ENCODE assay signal across 13 cellular contexts in the genomic region with DNA sequence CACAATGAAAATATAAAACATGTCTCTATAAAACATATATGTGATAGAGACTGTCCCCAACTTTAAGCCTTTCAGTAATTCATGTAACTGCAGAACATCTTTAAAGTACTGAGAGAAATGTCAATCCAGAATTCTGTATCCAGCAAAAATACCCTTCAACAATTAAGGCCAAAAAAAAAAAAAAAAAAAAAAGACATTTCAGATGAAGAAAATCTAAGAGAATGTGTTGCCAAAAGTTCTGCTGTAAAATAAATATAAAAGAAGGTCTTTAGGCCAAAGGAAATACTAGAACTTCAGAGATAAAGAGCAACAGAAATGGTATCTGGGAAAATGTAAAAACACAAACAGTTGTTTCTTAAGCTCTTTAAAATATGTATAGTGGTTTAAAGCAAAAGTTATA. TPM values are rescaled to one million over a fixed set of nuclear protein-coding genes. Genes with fewer than 3 reads are reported as not detected.
DNase-seq lines count a peak whose midpoint lies in the region; ATAC-seq and TF ChIP-seq lines count a peak whose summit lies in the region.
"Had no signal": no experiment of that assay in that cellular context is flagged by ENCODE, and none has a peak within 500 bp of the region (broad histone marks: within the 10 kb centered on the region; RNA-seq: fewer than 3 reads in every experiment).

No MANE protein-coding gene starts in this region.

- H3K36me3 Mint-ChIP-seq in CD4-positive, alpha-beta T cell (ENCODE audit: low read depth): peaks cover 5% of the 10 kb centered on the region
- no peaks in the 10 kb centered on the region for H3K36me3 Mint-ChIP-seq in immature natural killer cell
- peaks cover 9% of the 10 kb centered on the region for H3K36me3 Mint-ChIP-seq in activated CD8-positive, alpha-beta T cell treated with anti-CD3 and anti-CD28 coated beads, Interleukin-2, amount 10 ng/mL, durations not matched to agents 7 days and 5 days (ENCODE audit: low read depth)

- H3K9me2 ChIP-seq in OCI-LY7 (ENCODE audit: insufficient read depth, low read length): no peaks in the 10 kb centered on the region

- H3K27me3 ChIP-seq in CD4-positive, alpha-beta T cell (ENCODE audit: control insufficient read depth, insufficient read depth, low read length): no peaks in the 10 kb centered on the region
- H3K27me3 ChIP-seq: BE2C had no signal

- CTCF ChIA-PET in CD4-positive, alpha-beta T cell (lab: Charles Lee): interaction anchor here (1.3 kb wide), 1 partner anchor 20 kb away, joined by 4 read pairs; no protein-coding TSS in a partner anchor
- CTCF ChIA-PET in OCI-LY7 (lab: Charles Lee; ENCODE audit: unreplicated experiment): no interaction called here
- CTCF ChIA-PET in activated CD8-positive, alpha-beta T cell treated with anti-CD3 and anti-CD28 coated beads, Interleukin-2, amount 10 ng/mL, durations not matched to agents 7 days and 5 days (lab: Charles Lee): no interaction called here

- H3K4me3 Mint-ChIP-seq in CD4-positive, alpha-beta T cell: no peak overlapping the region
- H3K4me3 Mint-ChIP-seq in immature natural killer cell: no peak overlapping the region
- H3K4me3 Mint-ChIP-seq in activated CD8-positive, alpha-beta T cell treated with anti-CD3 and anti-CD28 coated beads, Interleukin-2, amount 10 ng/mL, durations not matched to agents 7 days and 5 days: no peak overlapping the region
- H3K4me3 Mint-ChIP-seq: GM23338, H9, IgD-negative memory B cell had no signal

- H3K27ac ChIP-seq in CD4-positive, alpha-beta T cell (ENCODE audit: low read depth, low read length): no peak overlapping the region
- no peak overlapping the region for H3K27ac ChIP-seq in OCI-LY7 (ENCODE audit: low read depth, low read length, poor library complexity, severe bottlenecking)
- H3K27ac ChIP-seq: C4-2B had no signal

- BruUV-seq in OCI-LY7 (replicated peaks; lab: Mats Ljungman, UMichigan): TSS peak; percentile 24

- no peak for TF ChIP-seq CTCF in CD4-positive, alpha-beta T cell (IDR thresholded peaks at IDR 0.05)
- TF ChIP-seq CTCF in OCI-LY7 (conservative IDR thresholded peaks at IDR 0.05; ENCODE audit: low read length): no peak

- no peak overlapping the region for H3K4me2 ChIP-seq in OCI-LY7 (ENCODE audit: low read length)
- H3K4me2 ChIP-seq: GM23338 had no signal

- H3K9me3 ChIP-seq in CD4-positive, alpha-beta T cell (ENCODE audit: control insufficient read depth, low read length): no peaks in the 10 kb centered on the region
- no peaks in the 10 kb centered on the region for H3K9me3 ChIP-seq in OCI-LY7 (ENCODE audit: low read length)
- H3K9me3 ChIP-seq: BE2C had no signal

- H3K79me2 ChIP-seq in OCI-LY7 (ENCODE audit: insufficient read depth, low read depth, low read length): peaks cover 100% of the 10 kb centered on the region

- peaks cover 52% of the 10 kb centered on the region for H3K36me3 ChIP-seq in OCI-LY7 (ENCODE audit: insufficient read depth, low read length)
- H3K36me3 ChIP-seq: BE2C had no signal

- POLR2A ChIA-PET in CD4-positive, alpha-beta T cell (lab: Charles Lee): no interaction called here
- POLR2A ChIA-PET in OCI-LY7 (lab: Charles Lee): interaction anchor here (0.7 kb wide), 2 partner anchors 69 to 113 kb away, joined by 4 to 7 read pairs; no protein-coding TSS in a partner anchor
- POLR2A ChIA-PET in activated CD8-positive, alpha-beta T cell treated with anti-CD3 and anti-CD28 coated beads, Interleukin-2, amount 10 ng/mL, durations not matched to agents 7 days and 5 days (lab: Charles Lee): interaction anchor here (0.7 kb wide), 1 partner anchor 614 kb away, joined by 3 read pairs; no protein-coding TSS in a partner anchor

- H3K4me1 Mint-ChIP-seq in CD4-positive, alpha-beta T cell (ENCODE audit: low read depth): peaks cover 57% of the 10 kb centered on the region
- H3K4me1 Mint-ChIP-seq in immature natural killer cell: peaks cover 50 to 81% of the 10 kb centered on the region in 2 donors
- H3K4me1 Mint-ChIP-seq in activated CD8-positive, alpha-beta T cell treated with anti-CD3 and anti-CD28 coated beads, Interleukin-2, amount 10 ng/mL, durations not matched to agents 7 days and 5 days (ENCODE audit: low read depth): peaks cover 13% of the 10 kb centered on the region

- intact Hi-C loops in CD4-positive, alpha-beta T cell (cut with DNase I, micrococcal nuclease): no loop called here
- intact Hi-C loops in OCI-LY7 (cut with micrococcal nuclease; ENCODE audit: unreplicated experiment): no loop called here

- DNase-seq in CD4-positive, alpha-beta T cell: no peak
- no peak for DNase-seq in OCI-LY7 (ENCODE audit: low spot score)
- DNase-seq in immature natural killer cell: no peak
- no peak for DNase-seq in NAMALWA (ENCODE audit: low spot score)
- DNase-seq in activated CD8-positive, alpha-beta T cell treated with anti-CD3 and anti-CD28 coated beads, Interleukin-2, amount 10 ng/mL, durations not matched to agents 7 days and 5 days: no peak
- DNase-seq: BE2C, GF-D8, H9 had no signal

- peak overlapping the region; percentile 7 for H3K27ac Mint-ChIP-seq in CD4-positive, alpha-beta T cell
- H3K27ac Mint-ChIP-seq in immature natural killer cell: peak overlapping the region; percentile 27 to 55 (median 46)
- H3K27ac Mint-ChIP-seq in activated CD8-positive, alpha-beta T cell treated with anti-CD3 and anti-CD28 coated beads, Interleukin-2, amount 10 ng/mL, durations not matched to agents 7 days and 5 days: no peak overlapping the region
- H3K27ac Mint-ChIP-seq: GM23338, IgD-negative memory B cell had no signal

- no peak overlapping the region for H3K4me3 ChIP-seq in OCI-LY7 (ENCODE audit: low read depth, low read length, poor library complexity, severe bottlenecking)
- H3K4me3 ChIP-seq: GM23338 had no signal

- H4K20me1 ChIP-seq in OCI-LY7 (ENCODE audit: insufficient read depth, low read length): peaks cover 20% of the 10 kb centered on the region; the same call in 1 of the 2 replicates

- no peak overlapping the region for H2AFZ ChIP-seq in OCI-LY7 (ENCODE audit: low read length)
- H2AFZ ChIP-seq: GM23338 had no signal

- ATAC-seq in CD4-positive, alpha-beta T cell (ENCODE audit: poor library complexity): no peak
- ATAC-seq in activated CD8-positive, alpha-beta T cell treated with anti-CD3 and anti-CD28 coated beads, Interleukin-2, amount 10 ng/mL, durations not matched to agents 7 days and 5 days: no peak
- ATAC-seq in GM18505 (IDR thresholded peaks at IDR 0.05; ENCODE audit: unreplicated experiment) (no peak), GM18517 (IDR thresholded peaks at IDR 0.05; ENCODE audit: unreplicated experiment) (no peak)
- ATAC-seq: GM23338 had no signal

- no peaks in the 10 kb centered on the region for H3K27me3 Mint-ChIP-seq in CD4-positive, alpha-beta T cell
- no peaks in the 10 kb centered on the region for H3K27me3 Mint-ChIP-seq in immature natural killer cell (ENCODE audit: low read depth in 3 of 3)
- no peaks in the 10 kb centered on the region for H3K27me3 Mint-ChIP-seq in activated CD8-positive, alpha-beta T cell treated with anti-CD3 and anti-CD28 coated beads, Interleukin-2, amount 10 ng/mL, durations not matched to agents 7 days and 5 days (ENCODE audit: low read depth)
- H3K27me3 Mint-ChIP-seq: IgD-negative memory B cell had no signal

- H3K9me3 Mint-ChIP-seq in CD4-positive, alpha-beta T cell: no peaks in the 10 kb centered on the region
- H3K9me3 Mint-ChIP-seq in immature natural killer cell: no peaks in the 10 kb centered on the region
- no peaks in the 10 kb centered on the region for H3K9me3 Mint-ChIP-seq in activated CD8-positive, alpha-beta T cell treated with anti-CD3 and anti-CD28 coated beads, Interleukin-2, amount 10 ng/mL, durations not matched to agents 7 days and 5 days (ENCODE audit: insufficient read depth)
- H3K9me3 Mint-ChIP-seq: GM23338, H9, IgD-negative memory B cell had no signal

- H3K4me1 ChIP-seq in OCI-LY7 (ENCODE audit: insufficient read depth, low read length, poor library complexity, severe bottlenecking): peaks cover 28% of the 10 kb centered on the region
- H3K4me1 ChIP-seq: BE2C had no signal

- no peak for TF ChIP-seq POLR2A in GM18505 (IDR thresholded peaks at IDR 0.05; ENCODE audit: borderline replicate concordance, extremely low read depth, insufficient read depth, insufficient read length)

RNA-seq across cellular contexts. Expression of a gene that starts 17.3 kb away (rescaled TPM):
- 100 to 1,000 TPM; 117 to 125 TPM for total RNA-seq in CD4-positive, alpha-beta T cell
- total RNA-seq in OCI-LY7 (2014; rRNA removed; shearing (Covaris generic)): 86.1 and 104 TPM in 2 replicates
- total RNA-seq in OCI-LY7 (2022): 211 and 212 TPM in 2 replicates
- 10 to 100 TPM in 2 of 3 donors, 1 to 10 TPM in 1; 5.0 to 30.9 (median 14.3) TPM for polyA plus RNA-seq in immature natural killer cell
- total RNA-seq in activated CD8-positive, alpha-beta T cell treated with anti-CD3 and anti-CD28 coated beads, Interleukin-2, amount 10 ng/mL, durations not matched to agents 7 days and 5 days: 10 to 100 TPM; 85.9 to 87.0 TPM
